In genomic region chr16:70789927-70790447, GRCh38 we compare ENCODE assay signal across 16 cellular contexts. TPM values are rescaled to one million over a fixed set of nuclear protein-coding genes. Genes with fewer than 3 reads are reported as not detected.
DNase-seq lines count a peak whose midpoint lies in the region; ATAC-seq and TF ChIP-seq lines count a peak whose summit lies in the region.
"Had no signal": no experiment of that assay in that cellular context is flagged by ENCODE, and none has a peak within 500 bp of the region (broad histone marks: within the 10 kb centered on the region; RNA-seq: fewer than 3 reads in every experiment).

No MANE protein-coding gene starts in this region.

- WGBS in thyroid gland, 2 donors = 52 to 54% methylated on average over 10 of the region's 10 CpGs
- WGBS in right lobe of liver (ENCODE audit: insufficient coverage, low coverage, low lambda C conversion rate, missing lambda C conversion rate) = 92% methylated on average over 6 of the region's 10 CpGs

- peak overlapping the region; percentile 36 to 78 for H3K27ac Mint-ChIP-seq in activated naive CD4-positive, alpha-beta T cell treated with anti-CD3 and anti-CD28 coated beads, Interleukin-2, amount 50 U/mL, for 72 hours
- H3K27ac Mint-ChIP-seq in activated T-helper 17 cell treated with anti-CD3 and anti-CD28 coated beads, Interleukin-2, amount 50 U/mL, for 72 hours = peak overlapping the region; percentile 54
- peak overlapping the region; percentile 67 to 99 (median 92) for H3K27ac Mint-ChIP-seq in nephron

- H3K9me3 ChIP-seq in thyroid gland = no peaks in the 10 kb centered on the region
- no peaks in the 10 kb centered on the region for H3K9me3 ChIP-seq in right lobe of liver
- H3K9me3 ChIP-seq: MG63 had no signal

- no peak overlapping the region for H3K4me3 Mint-ChIP-seq in activated T-helper 17 cell treated with anti-CD3 and anti-CD28 coated beads, Interleukin-2, amount 50 U/mL, for 72 hours
- no peak overlapping the region for H3K4me3 Mint-ChIP-seq in nephron
- H3K4me3 Mint-ChIP-seq: CD14-positive monocyte had no signal

- H3K27me3 ChIP-seq in thyroid gland = no peaks in the 10 kb centered on the region
- no peaks in the 10 kb centered on the region for H3K27me3 ChIP-seq in right lobe of liver
- H3K27me3 ChIP-seq: MG63 had no signal

- no peaks in the 10 kb centered on the region for H3K9me3 Mint-ChIP-seq in activated naive CD4-positive, alpha-beta T cell treated with anti-CD3 and anti-CD28 coated beads, Interleukin-2, amount 50 U/mL, for 72 hours
- no peaks in the 10 kb centered on the region for H3K9me3 Mint-ChIP-seq in activated T-helper 17 cell treated with anti-CD3 and anti-CD28 coated beads, Interleukin-2, amount 50 U/mL, for 72 hours
- no peaks in the 10 kb centered on the region for H3K9me3 Mint-ChIP-seq in nephron
- H3K9me3 Mint-ChIP-seq: CD14-positive monocyte had no signal

- intact Hi-C loops in thyroid gland (cut with DNase I) = no loop called here
- intact Hi-C loops in right lobe of liver (cut with DNase I) = no loop called here

- TF ChIP-seq POLR2A in thyroid gland (IDR thresholded peaks at IDR 0.05) (no peak), right lobe of liver (IDR thresholded peaks at IDR 0.05) (no peak)

- no peak overlapping the region for H3K4me3 ChIP-seq in thyroid gland (replicated peaks in 1 of 3)
- H3K4me3 ChIP-seq in right lobe of liver = no peak overlapping the region
- H3K4me3 ChIP-seq: MG63 had no signal

- H3K4me1 Mint-ChIP-seq in activated T-helper 17 cell treated with anti-CD3 and anti-CD28 coated beads, Interleukin-2, amount 50 U/mL, for 72 hours = peaks cover 7% of the 10 kb centered on the region
- peaks cover 24% of the 10 kb centered on the region for H3K4me1 Mint-ChIP-seq in nephron

- no peak for ATAC-seq in activated naive CD4-positive, alpha-beta T cell treated with anti-CD3 and anti-CD28 coated beads, Interleukin-2, amount 50 U/mL, for 72 hours
- no peak for ATAC-seq in activated T-helper 17 cell treated with anti-CD3 and anti-CD28 coated beads, Interleukin-2, amount 50 U/mL, for 72 hours (replicated peaks)
- no peak for ATAC-seq in right lobe of liver

- H3K36me3 Mint-ChIP-seq in activated naive CD4-positive, alpha-beta T cell treated with anti-CD3 and anti-CD28 coated beads, Interleukin-2, amount 50 U/mL, for 72 hours = no peaks in the 10 kb centered on the region
- H3K36me3 Mint-ChIP-seq in activated T-helper 17 cell treated with anti-CD3 and anti-CD28 coated beads, Interleukin-2, amount 50 U/mL, for 72 hours (ENCODE audit: low read depth) = peaks cover 24% of the 10 kb centered on the region
- peaks cover 5% of the 10 kb centered on the region for H3K36me3 Mint-ChIP-seq in nephron (ENCODE audit: low read depth)

- TF ChIP-seq CTCF in nephron (IDR thresholded peaks at IDR 0.05; ENCODE audit: unreplicated experiment in 3 of 3) = no peak
- no peak for TF ChIP-seq CTCF in thyroid gland (IDR thresholded peaks at IDR 0.05)
- TF ChIP-seq CTCF in right lobe of liver (IDR thresholded peaks at IDR 0.05) = no peak

- peaks cover 26 to 35% of the 10 kb centered on the region in 2 donors for H3K4me1 ChIP-seq in thyroid gland
- H3K4me1 ChIP-seq in right lobe of liver = no peaks in the 10 kb centered on the region

- H3K27ac ChIP-seq in thyroid gland = peak overlapping the region; percentile 33 to 61 (median 38)
- H3K27ac ChIP-seq in right lobe of liver = no peak overlapping the region

- peaks cover 9 to 10% of the 10 kb centered on the region in 2 donors for H3K36me3 ChIP-seq in thyroid gland
- H3K36me3 ChIP-seq in right lobe of liver = peaks cover 0 to 5% (median 1%) of the 10 kb centered on the region in 4 donors
- H3K36me3 ChIP-seq: MG63 had no signal

- DNase-seq in activated naive CD4-positive, alpha-beta T cell treated with anti-CD3 and anti-CD28 coated beads, Interleukin-2, amount 50 U/mL, for 72 hours (ENCODE audit: low spot score in 2 of 2) = no peak
- no peak for DNase-seq in activated naive CD4-positive, alpha-beta T cell treated with anti-CD3 and anti-CD28 coated beads, Interleukin-2, amount 50 U/mL, for 16 hours
- DNase-seq in thyroid gland (peak; percentile 38 to 53), MV-4-11 (lab: John Stamatoyannopoulos, UW) (no peak), right lobe of liver (no peak), LoVo (ENCODE audit: low spot score) (no peak)
- DNase-seq: COR-L47, DMS153, NCI-H1105, NCI-H1694, NCI-H510A treated with DMSO at 0.1 percent for 48 hours, NCI-H82 had no signal

- no peaks in the 10 kb centered on the region for H3K27me3 Mint-ChIP-seq in activated T-helper 17 cell treated with anti-CD3 and anti-CD28 coated beads, Interleukin-2, amount 50 U/mL, for 72 hours
- no peaks in the 10 kb centered on the region for H3K27me3 Mint-ChIP-seq in nephron (ENCODE audit: low read depth)

RNA-seq across cellular contexts. Expression of gene VAC14, which starts 11.0 kb away (rescaled TPM):
- total RNA-seq in activated naive CD4-positive, alpha-beta T cell treated with anti-CD3 and anti-CD28 coated beads, Interleukin-2, amount 50 U/mL, for 72 hours = 10 to 100 TPM; 22.5 to 28.8 TPM
- 10 to 100 TPM; 22.4 to 34.9 TPM for total RNA-seq in activated T-helper 17 cell treated with anti-CD3 and anti-CD28 coated beads, Interleukin-2, amount 50 U/mL, for 72 hours
- total RNA-seq in thyroid gland = 10 to 100 TPM; 43.4 to 69.4 (median 63.1) TPM
- total RNA-seq in right lobe of liver = 10 to 100 TPM; 14.3 to 40.2 (median 23.4) TPM

Comparison
In these comparisons a context has a peak if more than half of its experiments do, and no peak if none do; other contexts are left out.
1. DNase-seq: peak in thyroid gland (2 of 2); none in activated naive CD4-positive, alpha-beta T cell treated with anti-CD3 and anti-CD28 coated beads, Interleukin-2, amount 50 U/mL, for 72 hours (0 of 2), activated naive CD4-positive, alpha-beta T cell treated with anti-CD3 and anti-CD28 coated beads, Interleukin-2, amount 50 U/mL, for 16 hours (single experiment), MV-4-11 (single experiment), right lobe of liver (0 of 3) and LoVo (single experiment).
2. H3K27ac ChIP-seq: peak in thyroid gland (3 of 3); none in right lobe of liver (0 of 3).
3. Peak in every context shown above with its lines, with median percentiles within 50 percentile points of each other: H3K27ac Mint-ChIP-seq.